Comparison of ENCODE assay signal across 17 cellular contexts in the genomic region with DNA sequence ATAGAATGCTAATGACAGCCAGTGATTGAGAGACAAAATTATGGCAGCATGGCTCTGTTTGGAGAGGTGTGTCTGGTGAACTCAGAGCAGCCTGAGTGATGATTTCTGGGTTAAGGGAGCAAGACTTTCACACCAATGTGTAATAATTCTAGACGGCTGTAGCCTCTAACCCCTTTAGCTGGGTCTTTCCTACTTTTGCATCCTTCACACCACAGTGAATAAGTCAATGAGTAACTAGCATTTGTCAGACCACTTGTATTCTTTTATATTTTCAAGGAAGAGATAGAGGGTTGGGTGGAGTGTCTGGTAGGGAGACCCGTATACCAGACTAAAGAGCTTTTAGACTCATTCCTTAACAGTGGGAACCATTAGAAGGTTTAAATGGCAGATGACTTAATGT. TPM values are rescaled to one million over a fixed set of nuclear protein-coding genes. Genes with fewer than 3 reads are reported as not detected.
DNase-seq lines count a peak whose midpoint lies in the region; TF ChIP-seq lines count a peak whose summit lies in the region.
"Had no signal": no experiment of that assay in that cellular context is flagged by ENCODE, and none has a peak within 500 bp of the region (broad histone marks: within the 10 kb centered on the region; RNA-seq: fewer than 3 reads in every experiment).

No MANE protein-coding gene starts in this region.

- no peak overlapping the region for H2BK20ac ChIP-seq in H9 (ENCODE audit: low read depth, low read length, poor library complexity, severe bottlenecking)

- H2AK5ac ChIP-seq in H9 (ENCODE audit: insufficient read length, low read length), result no peak overlapping the region

- no peak overlapping the region for H3K14ac ChIP-seq in H9 (ENCODE audit: insufficient read depth, low read length)

- no peak overlapping the region for H3K4me3 ChIP-seq in esophagus squamous epithelium
- H3K4me3 ChIP-seq: SJCRH30 had no signal

- H4K8ac ChIP-seq in H9 (replicated peaks; ENCODE audit: insufficient read length, low read depth, low read length), result no peak overlapping the region

- H3K9me3 Mint-ChIP-seq in Calu3 (ENCODE audit: low read depth, unreplicated experiment), result no peaks in the 10 kb centered on the region
- H3K9me3 Mint-ChIP-seq in HFFc6, result no peaks in the 10 kb centered on the region
- no peaks in the 10 kb centered on the region for H3K9me3 Mint-ChIP-seq in H9
- H3K9me3 Mint-ChIP-seq: CD14-positive monocyte had no signal

- H3K9me3 ChIP-seq in esophagus squamous epithelium (no peaks in the 10 kb centered on the region), H9 (ENCODE audit: control insufficient read depth, low read depth, low read length) (no peaks in the 10 kb centered on the region)
- H3K9me3 ChIP-seq: SJCRH30 had no signal

- H3K27me3 ChIP-seq in esophagus squamous epithelium (no peaks in the 10 kb centered on the region), H9 (ENCODE audit: insufficient read depth, low read length) (no peaks in the 10 kb centered on the region)
- H3K27me3 ChIP-seq: SJCRH30 had no signal

- intact Hi-C loops in Calu3 (cut with micrococcal nuclease; ENCODE audit: unreplicated experiment) (loop anchor here (5.0 kb wide), 1 partner anchor 35 kb away; no protein-coding TSS in a partner anchor), esophagus squamous epithelium (cut with DNase I) (no loop called here)

- H2BK5ac ChIP-seq in H9 (ENCODE audit: insufficient read length, low read length), result no peak overlapping the region

- no peak overlapping the region for H3K4ac ChIP-seq in H9 (ENCODE audit: low read depth, low read length)

- no peak overlapping the region for H4K91ac ChIP-seq in H9 (ENCODE audit: insufficient read length, low read depth, low read length)

- no peak overlapping the region for H4K5ac ChIP-seq in H9 (ENCODE audit: insufficient read length, low read depth, low read length)

- H3K79me1 ChIP-seq in H9 (ENCODE audit: insufficient read depth, low read depth, low read length, poor library complexity, severe bottlenecking), result no peaks in the 10 kb centered on the region

- H3K4me1 Mint-ChIP-seq in Calu3 (ENCODE audit: low read depth, unreplicated experiment) (peaks cover 67% of the 10 kb centered on the region), HFFc6 (ENCODE audit: low read depth) (peaks cover 77% of the 10 kb centered on the region), H9 (no peaks in the 10 kb centered on the region; a peak in 1 of 4 replicates)
- H3K4me1 Mint-ChIP-seq: CD14-positive monocyte had no signal

- H3K23me2 ChIP-seq in H9 (ENCODE audit: insufficient read length, low read depth, low read length, poor library complexity, severe bottlenecking), result no peaks in the 10 kb centered on the region

- H3K4me2 ChIP-seq in H9 (ENCODE audit: insufficient read depth, insufficient read length, low read length), result no peak overlapping the region

- DNase-seq in Calu3, result no peak
- no peak for DNase-seq in HFFc6
- peak; percentile 79 for DNase-seq in glomerular visceral epithelial cell (ENCODE audit: extremely low spot score)
- peak; percentile 92 for DNase-seq in renal cortical epithelial cell (ENCODE audit: low read depth)
- DNase-seq in esophagus squamous epithelium (lab: John Stamatoyannopoulos, UW), result no peak
- DNase-seq in NCI-H2196 (lab: John Stamatoyannopoulos, UW; ENCODE audit: unreplicated experiment), result no peak
- no peak for DNase-seq in H9
- DNase-seq: AML-193, DMS 273 treated with DMSO at 0.1 percent for 48 hours, GDM1, GOT3, IMR-90, NCI-H1436, NCI-H1930, NCI-H526, SJCRH30 had no signal

- no peak overlapping the region for H2AFZ ChIP-seq in H9 (ENCODE audit: low read length)

- H2BK12ac ChIP-seq in H9 (ENCODE audit: insufficient read length, low read depth, low read length), result no peak overlapping the region

- CTCF ChIA-PET in Calu3 (lab: Charles Lee), result interaction anchor here (1.2 kb wide), 1 partner anchor 11 kb away, joined by 3 read pairs; no protein-coding TSS in a partner anchor

- 65 to 70% methylated on average over 2 of the region's 2 CpGs for WGBS in esophagus squamous epithelium, 2 donors
- WGBS in H9 (ENCODE audit: extremely low coverage, insufficient read length, low lambda C conversion rate), result no CpG with 5 or more reads among the region's 2 CpGs

- H3K36me3 Mint-ChIP-seq in Calu3 (ENCODE audit: insufficient read depth, unreplicated experiment), result peaks cover 37% of the 10 kb centered on the region
- H3K36me3 Mint-ChIP-seq in HFFc6 (ENCODE audit: low read depth), result peaks cover 78% of the 10 kb centered on the region
- H3K36me3 Mint-ChIP-seq in H9 (ENCODE audit: insufficient read depth in 1 of 3, low read depth in 3 of 3), result peaks cover 9 to 25% (median 19%) of the 10 kb centered on the region in 3 experiments

- no peak overlapping the region for H2BK15ac ChIP-seq in H9 (ENCODE audit: low read depth, low read length)

- no peaks in the 10 kb centered on the region for H4K20me1 ChIP-seq in H9 (ENCODE audit: control insufficient read depth, insufficient read depth, insufficient read length)

- peaks cover 0 to 41% (median 0%) of the 10 kb centered on the region in 3 donors for H3K36me3 ChIP-seq in esophagus squamous epithelium

- no peak overlapping the region for H3K27ac ChIP-seq in esophagus squamous epithelium
- H3K27ac ChIP-seq in H9 (ENCODE audit: insufficient read length, low read depth, low read length), result no peak overlapping the region
- H3K27ac ChIP-seq: SJCRH30 had no signal

- TF ChIP-seq CTCF in Calu3 (IDR thresholded peaks at IDR 0.05; ENCODE audit: unreplicated experiment) (no peak), HFFc6 (IDR thresholded peaks at IDR 0.05) (no peak), esophagus squamous epithelium (IDR thresholded peaks at IDR 0.05) (no peak), H9 (conservative IDR thresholded peaks at IDR 0.05) (no peak)

- H3K23ac ChIP-seq in H9 (ENCODE audit: insufficient read length, low read depth, low read length), result no peak overlapping the region

- no peak overlapping the region for H3K18ac ChIP-seq in H9 (ENCODE audit: insufficient read length, low read depth, low read length)

- peak overlapping the region; percentile 6 for H3K27ac Mint-ChIP-seq in Calu3 (ENCODE audit: unreplicated experiment)
- H3K27ac Mint-ChIP-seq in HFFc6, result peak overlapping the region; percentile 50; the same call in 1 of the 2 replicates
- H3K27ac Mint-ChIP-seq in H9, result peak overlapping the region in 1 of 3 experiments; percentile 29; a peak in 1 of 7 replicates

- TF ChIP-seq POLR2A in esophagus squamous epithelium (IDR thresholded peaks at IDR 0.05), result no peak

- no peak overlapping the region for H3T11ph ChIP-seq in H9 (ENCODE audit: low read length)

- H3K4me1 ChIP-seq in esophagus squamous epithelium (peaks cover 0 to 21% (median 4%) of the 10 kb centered on the region in 3 donors), H9 (ENCODE audit: insufficient read depth, low read length) (no peaks in the 10 kb centered on the region)

- H3K27me3 Mint-ChIP-seq in Calu3 (ENCODE audit: unreplicated experiment) (no peaks in the 10 kb centered on the region), HFFc6 (ENCODE audit: insufficient read depth) (peaks cover 1% of the 10 kb centered on the region), H9 (ENCODE audit: low read depth) (no peaks in the 10 kb centered on the region)

- no peak overlapping the region for H3K4me3 Mint-ChIP-seq in Calu3 (ENCODE audit: low read depth, unreplicated experiment)
- H3K4me3 Mint-ChIP-seq in HFFc6, result no peak overlapping the region
- H3K4me3 Mint-ChIP-seq in H9, result no peak overlapping the region
- H3K4me3 Mint-ChIP-seq: CD14-positive monocyte had no signal

- peaks cover 1% of the 10 kb centered on the region; the same call in 1 of the 2 replicates for H3K79me2 ChIP-seq in H9 (ENCODE audit: insufficient read depth, low read length)

- no peak overlapping the region for H3K56ac ChIP-seq in H9 (ENCODE audit: insufficient read length, low read depth, low read length)

- H2BK120ac ChIP-seq in H9 (ENCODE audit: low read depth, low read length, poor library complexity, severe bottlenecking), result no peak overlapping the region

- no TSS peak for BruUV-seq in Calu3 (replicated peaks; lab: Mats Ljungman, UMichigan)

- no peak overlapping the region for H3K9ac ChIP-seq in H9 (ENCODE audit: extremely low read depth, insufficient read length, low read length)

RNA-seq across cellular contexts. Expression of gene ATXN10, which starts 50.4 kb away (rescaled TPM):
- total RNA-seq in Calu3 (2022) (243 and 263 TPM in 2 replicates), renal cortical epithelial cell (166 and 458 TPM in 2 replicates), esophagus squamous epithelium (100 to 1,000 TPM in 1 of 4 donors, 10 to 100 TPM in 3; 79.0 to 152 (median 88.3) TPM), H9 (2021) (210 and 214 TPM in 2 replicates)
- 100 to 1,000 TPM; 287 to 426 (median 370) TPM for total RNA-seq in HFFc6 (2021; fragmentation: NEBNext Ultra II Directional; extraction: Animal tissue kit (Norgen Biotek cat#: 25700))

Comparison
In these comparisons a context has a peak if more than half of its experiments do, and no peak if none do; other contexts are left out.
1. DNase-seq: peak in glomerular visceral epithelial cell (single experiment) and renal cortical epithelial cell (single experiment); none in Calu3 (single experiment), HFFc6 (single experiment), esophagus squamous epithelium (single experiment), NCI-H2196 (single experiment) and H9 (single experiment).